In the genomic region with DNA sequence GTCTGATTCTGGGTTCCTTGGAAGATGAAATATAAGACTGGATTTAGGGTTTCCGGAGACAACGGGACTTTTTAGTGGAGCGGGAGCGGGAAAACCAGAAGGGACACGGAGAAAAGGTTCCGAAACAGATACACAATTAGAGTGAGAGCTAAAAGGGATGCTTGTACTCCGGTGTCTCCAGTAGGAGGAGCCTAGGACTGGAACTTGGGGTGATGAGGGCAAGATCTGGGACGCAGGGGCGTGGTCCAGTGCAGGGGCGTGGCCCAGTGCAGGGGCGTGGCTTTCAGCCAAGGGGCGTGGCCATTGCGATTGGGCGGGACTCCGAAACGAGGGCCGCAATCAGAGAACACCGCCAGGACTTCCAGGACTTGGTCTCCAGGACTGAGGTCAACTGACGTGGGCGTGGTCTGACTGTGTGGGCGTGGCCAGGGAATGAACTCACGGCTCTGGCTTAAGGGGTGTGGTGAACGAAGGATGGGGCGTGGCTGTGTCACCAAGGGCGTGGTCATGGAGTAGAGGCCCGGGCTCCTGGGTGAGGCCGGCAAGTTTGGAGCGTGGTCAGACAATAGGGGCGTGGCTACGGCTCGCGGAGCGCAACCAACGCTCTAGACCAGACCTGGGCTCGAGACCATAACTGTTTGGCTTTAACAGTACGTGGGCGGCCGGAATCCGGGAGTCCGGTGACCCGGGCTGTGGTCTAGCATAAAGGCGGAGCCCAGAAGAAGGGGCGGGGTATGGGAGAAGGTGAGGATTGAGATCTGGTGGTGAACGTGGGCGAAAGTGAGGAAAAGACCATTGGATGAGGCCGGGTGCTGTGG, we compare ENCODE assay signal across 9 cellular contexts. TPM values are rescaled to one million over a fixed set of nuclear protein-coding genes. Genes with fewer than 3 reads are reported as not detected.
A peak's percentile ranks its signal among the peaks of the same experiment; 100 is the strongest.
DNase-seq lines count a peak whose midpoint lies in the region; ATAC-seq and TF ChIP-seq lines count a peak whose summit lies in the region.
"Had no signal": no experiment of that assay in that cellular context is flagged by ENCODE, and none has a peak within 500 bp of the region (broad histone marks: within the 10 kb centered on the region; RNA-seq: fewer than 3 reads in every experiment).

A gene (plus strand): TSS at position 613 of the 818 bp plus-strand sequence. CDS start 122 bp downstream, at position 735.

- H3K27me3 Mint-ChIP-seq in Calu3 (ENCODE audit: unreplicated experiment) = no peaks in the 10 kb centered on the region

- BruUV-seq in Calu3 (replicated peaks; lab: Mats Ljungman, UMichigan) = no TSS peak

- intact Hi-C loops in Calu3 (cut with micrococcal nuclease; ENCODE audit: unreplicated experiment) = no loop called here

- H3K27ac ChIP-seq in mucosa of rectum (ENCODE audit: low read depth in 2 of 2, low read length in 2 of 2) = peak within 1 kb of the TSS; percentile 77 to 80

- no peaks in the 10 kb centered on the region for H3K36me3 ChIP-seq in mucosa of rectum (ENCODE audit: control insufficient read depth in 2 of 2, insufficient read depth in 2 of 2, low read length in 2 of 2)

- no peak within 1 kb of the TSS for H3K4me3 Mint-ChIP-seq in Calu3 (ENCODE audit: low read depth, unreplicated experiment)

- DNase-seq in Calu3 (peak; percentile 95), NCI-H82 treated with DMSO at 0.1 percent for 48 hours (lab: John Stamatoyannopoulos, UW; ENCODE audit: unreplicated experiment) (peak; percentile 86), erythroblast (lab: John Stamatoyannopoulos, UW) (peak; percentile 92), NK-92 (lab: John Stamatoyannopoulos, UW; ENCODE audit: unreplicated experiment) (no peak)
- DNase-seq in activated CD8-positive, alpha-beta memory T cell treated with anti-CD3 and anti-CD28 coated beads, Interleukin-2, amount 50 U/mL, for 48 hours = peak; percentile 95
- peak; percentile 68 to 75 for DNase-seq in stimulated activated CD8-positive, alpha-beta memory T cell treated with anti-CD3 and anti-CD28 coated beads, Interleukin-15, amount 100 ng/mL, for 48 hours (ENCODE audit: low read depth in 2 of 2)

- no peak for TF ChIP-seq POLR2A in erythroblast (IDR thresholded peaks at IDR 0.05; ENCODE audit: low read length)

- ATAC-seq in HG02798 (IDR thresholded peaks at IDR 0.05; ENCODE audit: poor library complexity, unreplicated experiment) = peak; percentile 55

- CTCF ChIA-PET in Calu3 (lab: Charles Lee) = interaction anchor here (0.7 to 1.4 kb wide), 6 partner anchors 10 to 33 kb away, joined by 3 to 4 read pairs (median 4); no protein-coding TSS in a partner anchor

- peaks cover 7 to 12% of the 10 kb centered on the region in 2 donors for H3K4me1 ChIP-seq in mucosa of rectum (ENCODE audit: control insufficient read depth in 2 of 2, insufficient read depth in 2 of 2, low read length in 2 of 2)

- peaks cover 12% of the 10 kb centered on the region for H3K4me1 Mint-ChIP-seq in Calu3 (ENCODE audit: low read depth, unreplicated experiment)

- H3K9me3 Mint-ChIP-seq in Calu3 (ENCODE audit: low read depth, unreplicated experiment) = no peaks in the 10 kb centered on the region

- no peak within 1 kb of the TSS for H3K27ac Mint-ChIP-seq in Calu3 (ENCODE audit: unreplicated experiment)

- no peaks in the 10 kb centered on the region for H3K36me3 Mint-ChIP-seq in Calu3 (ENCODE audit: insufficient read depth, unreplicated experiment)

- H3K27me3 ChIP-seq in mucosa of rectum (ENCODE audit: control insufficient read depth in 2 of 2, insufficient read depth in 2 of 2, low read length in 2 of 2) = peaks cover 0 to 4% of the 10 kb centered on the region in 2 donors

- peak within 1 kb of the TSS; percentile 61 to 74 for H3K9ac ChIP-seq in mucosa of rectum (ENCODE audit: low read depth in 1 of 2, low read length in 2 of 2)

- H3K9me3 ChIP-seq in mucosa of rectum (ENCODE audit: control insufficient read depth in 2 of 2, low read length in 2 of 2) = no peaks in the 10 kb centered on the region

- H3K4me3 ChIP-seq in mucosa of rectum (ENCODE audit: low read length in 2 of 2) = peak within 1 kb of the TSS; percentile 61 to 72

- TF ChIP-seq CTCF in Calu3 (IDR thresholded peaks at IDR 0.05; ENCODE audit: unreplicated experiment) = no peak

RNA-seq across cellular contexts. Expression of the gene that starts here (rescaled TPM):
- total RNA-seq in Calu3 (2022) = not detected in 2 replicates
- total RNA-seq: T-helper 2 cell treated with Interferon-gamma antibody and Interleukin-4, amounts not matched to agents 100 ng/mL and 5 ng/mL, for 36 hours had no signal

Comparison
In these comparisons a context has a peak if more than half of its experiments do, and no peak if none do; other contexts are left out.
1. Peak in DNase-seq in Calu3; RNA of the gene not detected or under 1 TPM.